Comparison of ENCODE assay signal across 9 cellular contexts in genomic region chr17:48637323-48638260, GRCh38. TPM values are rescaled to one million over a fixed set of nuclear protein-coding genes. Genes with fewer than 3 reads are reported as not detected.
DNase-seq lines count a peak whose midpoint lies in the region; FAIRE-seq and TF ChIP-seq lines count a peak whose summit lies in the region.
"Had no signal": no experiment of that assay in that cellular context is flagged by ENCODE, and none has a peak within 500 bp of the region (broad histone marks: within the 10 kb centered on the region; RNA-seq: fewer than 3 reads in every experiment).

No MANE protein-coding gene starts in this region.

- no peak overlapping the region for H4K8ac ChIP-seq in H1 (ENCODE audit: extremely low read depth, insufficient read depth, low read length)

- H3K27me3 ChIP-seq in H1 (replicated peaks in 1 of 4; ENCODE audit: control insufficient read depth in 3 of 4, extremely low read depth in 1 of 4, insufficient read depth in 3 of 4, low read length in 3 of 4) = peaks cover 98 to 100% (median 99%) of the 10 kb centered on the region in 4 experiments

- H2BK5ac ChIP-seq in H1 (ENCODE audit: low read depth, low read length) = no peak overlapping the region

- H3K9ac ChIP-seq in H1 (replicated peaks in 1 of 4; ENCODE audit: extremely low read depth in 1 of 4, low read depth in 3 of 4, low read length in 3 of 4) = no peak overlapping the region

- no peaks in the 10 kb centered on the region for H3K79me1 ChIP-seq in H1 (ENCODE audit: low read depth, low read length)

- H3K27ac ChIP-seq in H1 (ENCODE audit: low read depth, low read length) = no peak overlapping the region

- H2BK12ac ChIP-seq in H1 (ENCODE audit: low read depth, low read length) = no peak overlapping the region

- H4K5ac ChIP-seq in H1 (ENCODE audit: insufficient read length, low read depth, low read length) = no peak overlapping the region

- TF ChIP-seq EP300 in H1 (IDR thresholded peaks at IDR 0.05; ENCODE audit: borderline replicate concordance in 1 of 2, low read depth in 2 of 2, low read length in 2 of 2) = no peak

- no peaks in the 10 kb centered on the region for H3K79me2 ChIP-seq in H1 (ENCODE audit: control insufficient read depth in 1 of 2, insufficient read depth in 2 of 2, low read length in 2 of 2)

- TF ChIP-seq CTCF in HFF-Myc (IDR thresholded peaks at IDR 0.05; ENCODE audit: low read depth, low read length, missing control alignments) = no peak
- no peak for TF ChIP-seq CTCF in H1 (IDR thresholded peaks at IDR 0.05; ENCODE audit: control extremely low read depth in 1 of 3, insufficient read depth in 1 of 3, low read depth in 1 of 3, low read length in 3 of 3)

- peaks cover 0 to 7% (median 0%) of the 10 kb centered on the region in 4 experiments; a peak in 1 of 8 replicates for H3K36me3 ChIP-seq in H1 (ENCODE audit: control insufficient read depth in 2 of 4, insufficient read depth in 4 of 4, low read length in 3 of 4)

- POLR2A ChIA-PET in H1 (lab: Charles Lee; ENCODE audit: partially characterized antibody) = no interaction called here

- WGBS in H1 (ENCODE audit: extremely low coverage in 1 of 2, insufficient coverage in 1 of 2, insufficient read length in 1 of 2, insufficient replicate concordance in 2 of 2, low coverage in 1 of 2, low lambda C conversion rate in 2 of 2, missing lambda C conversion rate in 1 of 2), 2 experiments = 58% methylated on average over 18 of the region's 18 CpGs; no CpG with 5 or more reads in 1 of the 2 experiments

- DNase-seq in HFF-Myc (ENCODE audit: extremely low read depth, low read depth) = peak; percentile 6
- DNase-seq in H1 (ENCODE audit: low read depth in 1 of 2, low spot score in 2 of 2) = no peak
- peak; percentile 70 for DNase-seq in renal cortical epithelial cell (ENCODE audit: low read depth)
- no peak for DNase-seq in GOT3 (lab: John Stamatoyannopoulos, UW)
- no peak for DNase-seq in NCI-H2081 (lab: John Stamatoyannopoulos, UW)
- no peak for DNase-seq in activated CD8-positive, alpha-beta memory T cell treated with anti-CD3 and anti-CD28 coated beads, Interleukin-2, amount 50 U/mL, for 48 hours
- DNase-seq: activated CD8-positive, alpha-beta memory T cell treated with anti-CD3 and anti-CD28 coated beads, Interleukin-2, amount 50 U/mL, for 4 hours had no signal

- peaks cover 0 to 6% (median 2%) of the 10 kb centered on the region in 4 experiments; a peak in 4 of 7 replicates for H3K4me1 ChIP-seq in H1 (replicated peaks in 1 of 4; ENCODE audit: control insufficient read depth in 3 of 4, insufficient read depth in 4 of 4, low read length in 3 of 4)

- no peaks in the 10 kb centered on the region for H3K9me3 ChIP-seq in H1 (ENCODE audit: insufficient read depth in 2 of 2, low read depth in 1 of 2, low read length in 1 of 2)

- no peak overlapping the region for H2AK5ac ChIP-seq in H1 (ENCODE audit: low read depth, low read length)

- no peak overlapping the region for H2BK120ac ChIP-seq in H1 (replicated peaks; ENCODE audit: low read depth, low read length)

- no peak overlapping the region for H3K23ac ChIP-seq in H1 (ENCODE audit: insufficient read length)

- no peaks in the 10 kb centered on the region for H3K23me2 ChIP-seq in H1 (ENCODE audit: low read depth, low read length)

- no peak overlapping the region for H2BK15ac ChIP-seq in H1 (ENCODE audit: low read length)

- H2AFZ ChIP-seq in H1 (ENCODE audit: low read length) = no peak overlapping the region

- H3K4me2 ChIP-seq in H1 (ENCODE audit: insufficient read depth in 1 of 2, low read depth in 2 of 2, low read length in 2 of 2) = no peak overlapping the region

- no peak for TF ChIP-seq RAD21 in H1 (IDR thresholded peaks at IDR 0.05 in 1 of 2, conservative IDR thresholded peaks at IDR 0.05 in 1 of 2; ENCODE audit: low read depth in 2 of 2, low read length in 2 of 2)

- H2BK20ac ChIP-seq in H1 (ENCODE audit: low read length) = no peak overlapping the region

- no peak overlapping the region for H4K91ac ChIP-seq in H1 (replicated peaks; ENCODE audit: insufficient read length, low read length)

- no peak for TF ChIP-seq POLR2A in H1 (IDR thresholded peaks at IDR 0.05; ENCODE audit: control extremely low read depth in 1 of 2, low read depth in 2 of 2, low read length in 2 of 2)

- H3K4me3 ChIP-seq in HFF-Myc (replicated peaks; ENCODE audit: low read depth, low read length) (no peak overlapping the region), H1 (ENCODE audit: extremely low read depth in 1 of 4, insufficient read depth in 2 of 4, low read depth in 3 of 4, low read length in 4 of 4) (no peak overlapping the region)

- H3K4ac ChIP-seq in H1 (replicated peaks; ENCODE audit: insufficient read length, low read depth, low read length) = no peak overlapping the region

- H3K14ac ChIP-seq in H1 (ENCODE audit: insufficient read length) = no peak overlapping the region

- no peak overlapping the region for H3K18ac ChIP-seq in H1 (ENCODE audit: extremely low read depth, low read length)

- peaks cover 22 to 29% of the 10 kb centered on the region in 2 experiments for H4K20me1 ChIP-seq in H1 (replicated peaks in 1 of 2; ENCODE audit: control insufficient read depth in 1 of 2, insufficient read depth in 2 of 2, low read length in 2 of 2)

- FAIRE-seq in H1 (lab: Jason Lieb, UNC) = no peak

- CTCF ChIA-PET in H1 (lab: Charles Lee; ENCODE audit: partially characterized antibody) = interaction anchor here (0.7 to 2.8 kb wide), 26 partner anchors 7 to 268 kb away, joined by 3 to 17 read pairs (median 4); partner anchors contain the start of gene HOXB9

- H3K56ac ChIP-seq in H1 (replicated peaks; ENCODE audit: insufficient read length, low read depth, low read length) = no peak overlapping the region

TF ChIP-seq in H1, 55 proteins besides CTCF, POLR2A, EP300 and RAD21 (continues in another document):
- TF ChIP-seq EZH2 (IDR thresholded peaks at IDR 0.05; ENCODE audit: low read depth, low read length, severe bottlenecking) (peak; percentile 45), SUZ12 (IDR thresholded peaks at IDR 0.05; ENCODE audit: low read length) (peak; percentile 13; the same call in 1 of the 2 replicates), BCL11A (IDR thresholded peaks at IDR 0.05; ENCODE audit: low read depth in 2 of 2, low read length in 2 of 2) (no peak)

RNA-seq across cellular contexts. Expression of gene HOXB9, which starts 11.4 kb away (rescaled TPM):
- total RNA-seq in H1 (2021; fragmentation: NEBNext Ultra II Directional; extraction: Animal tissue kit (Norgen Biotek cat#: 25700)) = not detected in 2 replicates
- polyA plus RNA-seq in H1 (2011; rRNA removed) = not detected in 2 replicates
- polyA plus RNA-seq in H1 (2011; cell fraction: cytosol; rRNA removed) = not detected
- not detected for polyA plus RNA-seq in H1 (2011; cell fraction: nucleus; rRNA removed)
- polyA plus RNA-seq in H1 (2012, experiment 1 of 2) = 0.15 to 0.17 TPM in 2 of 4 replicates, not detected in the others
- 0.17 TPM for polyA plus RNA-seq in H1 (2012, experiment 2 of 2)
- 0.02 TPM for polyA plus RNA-seq in H1 (2013, experiment 1 of 2)
- not detected for polyA plus RNA-seq in H1 (2013, experiment 2 of 2)
- polyA minus RNA-seq in H1 (2011; rRNA and poly(A)+ RNA removed) = not detected in 2 replicates
- not detected for polyA minus RNA-seq in H1 (2011; cell fraction: cytosol; rRNA and poly(A)+ RNA removed)
- not detected for polyA minus RNA-seq in H1 (2011; cell fraction: nucleus; rRNA and poly(A)+ RNA removed)
- 17.5 and 49.2 TPM in 2 replicates for total RNA-seq in renal cortical epithelial cell

RNA-seq across cellular contexts. Expression of gene HOXB8, which starts 22.5 kb away (rescaled TPM):
- not detected in 2 replicates for total RNA-seq in H1 (2021; fragmentation: NEBNext Ultra II Directional; extraction: Animal tissue kit (Norgen Biotek cat#: 25700))
- not detected in 2 replicates for polyA plus RNA-seq in H1 (2011; rRNA removed)
- polyA plus RNA-seq in H1 (2011; cell fraction: cytosol; rRNA removed) = not detected
- not detected for polyA plus RNA-seq in H1 (2011; cell fraction: nucleus; rRNA removed)
- polyA plus RNA-seq in H1 (2012, experiment 1 of 2) = not detected in 4 replicates
- 0.09 TPM for polyA plus RNA-seq in H1 (2012, experiment 2 of 2)
- polyA plus RNA-seq in H1 (2013, experiment 1 of 2) = not detected
- not detected for polyA plus RNA-seq in H1 (2013, experiment 2 of 2)
- polyA minus RNA-seq in H1 (2011; rRNA and poly(A)+ RNA removed) = not detected in 2 replicates
- not detected for polyA minus RNA-seq in H1 (2011; cell fraction: cytosol; rRNA and poly(A)+ RNA removed)
- polyA minus RNA-seq in H1 (2011; cell fraction: nucleus; rRNA and poly(A)+ RNA removed) = not detected
- total RNA-seq in renal cortical epithelial cell = 8.3 and 65.8 TPM in 2 replicates
- total RNA-seq: mucosa of gallbladder; T-helper 2 cell treated with Interferon-gamma antibody and Interleukin-4, amounts not matched to agents 100 ng/mL and 5 ng/mL, for 36 hours had no signal

RNA-seq across cellular contexts. Expression of gene HOXB7, which starts 26.8 kb away (rescaled TPM):
- total RNA-seq in H1 (2021; fragmentation: NEBNext Ultra II Directional; extraction: Animal tissue kit (Norgen Biotek cat#: 25700)) = not detected in 2 replicates
- not detected in 2 replicates for polyA plus RNA-seq in H1 (2011; rRNA removed)
- not detected for polyA plus RNA-seq in H1 (2011; cell fraction: cytosol; rRNA removed)
- not detected for polyA plus RNA-seq in H1 (2011; cell fraction: nucleus; rRNA removed)
- polyA plus RNA-seq in H1 (2012, experiment 1 of 2) = not detected in 4 replicates
- polyA plus RNA-seq in H1 (2012, experiment 2 of 2) = not detected
- not detected for polyA plus RNA-seq in H1 (2013, experiment 1 of 2)
- not detected for polyA plus RNA-seq in H1 (2013, experiment 2 of 2)
- polyA minus RNA-seq in H1 (2011; rRNA and poly(A)+ RNA removed) = not detected in 2 replicates
- not detected for polyA minus RNA-seq in H1 (2011; cell fraction: cytosol; rRNA and poly(A)+ RNA removed)
- not detected for polyA minus RNA-seq in H1 (2011; cell fraction: nucleus; rRNA and poly(A)+ RNA removed)
- 23.2 and 24.0 TPM in 2 replicates for total RNA-seq in renal cortical epithelial cell

RNA-seq across cellular contexts. Expression of gene HOXB6, which starts 32.8 kb away (rescaled TPM):
- not detected in 2 replicates for total RNA-seq in H1 (2021; fragmentation: NEBNext Ultra II Directional; extraction: Animal tissue kit (Norgen Biotek cat#: 25700))
- not detected in 2 replicates for polyA plus RNA-seq in H1 (2011; rRNA removed)
- polyA plus RNA-seq in H1 (2011; cell fraction: cytosol; rRNA removed) = not detected
- not detected for polyA plus RNA-seq in H1 (2011; cell fraction: nucleus; rRNA removed)
- 0.09 to 0.17 TPM in 2 of 4 replicates, not detected in the others for polyA plus RNA-seq in H1 (2012, experiment 1 of 2)
- polyA plus RNA-seq in H1 (2012, experiment 2 of 2) = not detected
- polyA plus RNA-seq in H1 (2013, experiment 1 of 2) = not detected
- not detected for polyA plus RNA-seq in H1 (2013, experiment 2 of 2)
- not detected in 2 replicates for polyA minus RNA-seq in H1 (2011; rRNA and poly(A)+ RNA removed)
- polyA minus RNA-seq in H1 (2011; cell fraction: cytosol; rRNA and poly(A)+ RNA removed) = not detected
- not detected for polyA minus RNA-seq in H1 (2011; cell fraction: nucleus; rRNA and poly(A)+ RNA removed)
- 16.3 and 56.2 TPM in 2 replicates for total RNA-seq in renal cortical epithelial cell
- total RNA-seq: T-helper 2 cell treated with Interferon-gamma antibody and Interleukin-4, amounts not matched to agents 100 ng/mL and 5 ng/mL, for 36 hours had no signal

RNA-seq across cellular contexts. Expression of gene HOXB5, which starts 44.0 kb away (rescaled TPM):
- not detected in 2 replicates for total RNA-seq in H1 (2021; fragmentation: NEBNext Ultra II Directional; extraction: Animal tissue kit (Norgen Biotek cat#: 25700))
- not detected in 2 replicates for polyA plus RNA-seq in H1 (2011; rRNA removed)
- polyA plus RNA-seq in H1 (2011; cell fraction: cytosol; rRNA removed) = not detected
- not detected for polyA plus RNA-seq in H1 (2011; cell fraction: nucleus; rRNA removed)
- not detected in 4 replicates for polyA plus RNA-seq in H1 (2012, experiment 1 of 2)
- polyA plus RNA-seq in H1 (2012, experiment 2 of 2) = not detected
- not detected for polyA plus RNA-seq in H1 (2013, experiment 1 of 2)
- not detected for polyA plus RNA-seq in H1 (2013, experiment 2 of 2)
- 0.07 TPM in 1 of 2 replicates, not detected in the other for polyA minus RNA-seq in H1 (2011; rRNA and poly(A)+ RNA removed)
- not detected for polyA minus RNA-seq in H1 (2011; cell fraction: cytosol; rRNA and poly(A)+ RNA removed)
- polyA minus RNA-seq in H1 (2011; cell fraction: nucleus; rRNA and poly(A)+ RNA removed) = not detected
- 0.35 and 2.4 TPM in 2 replicates for total RNA-seq in renal cortical epithelial cell

Comparison
In these comparisons a context has a peak if more than half of its experiments do, and no peak if none do; other contexts are left out.
1. DNase-seq: peak in HFF-Myc (single experiment) and renal cortical epithelial cell (single experiment); none in H1 (0 of 2), GOT3 (single experiment), NCI-H2081 (0 of 2) and activated CD8-positive, alpha-beta memory T cell treated with anti-CD3 and anti-CD28 coated beads, Interleukin-2, amount 50 U/mL, for 48 hours (single experiment).
2. RNA of gene HOXB9, which starts 11.4 kb away (total RNA-seq): 17.5 to 49.2 TPM in renal cortical epithelial cell; not detected in H1; every median in the first group is over 10 times any median in the second.
3. RNA of gene HOXB7, which starts 26.8 kb away (total RNA-seq): 23.2 to 24.0 TPM in renal cortical epithelial cell; not detected in H1; every median in the first group is over 10 times any median in the second.